ENCODE assay signal across 27 cellular contexts in the genomic region with DNA sequence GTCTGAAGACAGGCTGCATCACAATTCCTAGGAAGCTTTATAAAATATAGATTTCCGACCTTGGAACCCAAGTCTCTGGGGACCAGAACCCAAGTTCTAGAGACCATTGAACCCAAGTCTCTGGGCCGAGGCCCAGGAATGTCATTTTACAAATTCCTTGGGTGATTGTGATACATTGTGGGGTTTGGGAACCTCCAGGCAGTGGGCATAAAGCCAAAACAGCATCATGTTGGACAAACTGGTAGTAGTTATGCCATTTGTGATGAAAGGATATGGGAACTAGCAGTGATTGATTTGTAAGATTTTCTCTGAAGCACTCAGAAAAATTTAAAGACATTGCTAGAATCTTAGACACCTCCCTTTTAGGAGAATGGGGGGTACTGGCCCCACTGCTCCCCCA.
DNase-seq lines count a peak whose midpoint lies in the region; ATAC-seq, FAIRE-seq and TF ChIP-seq lines count a peak whose summit lies in the region.
"Had no signal": no experiment of that assay in that cellular context is flagged by ENCODE, and none has a peak within 500 bp of the region (broad histone marks: within the 10 kb centered on the region; RNA-seq: fewer than 3 reads in every experiment).

No MANE protein-coding gene starts in this region.

- POLR2A ChIA-PET in AG04450 (lab: Yijun Ruan, JAX), result no interaction called here

- FAIRE-seq in islet of Langerhans (lab: Jason Lieb, UNC) (peak; percentile 38), HTR-8/SVneo (lab: Jason Lieb, UNC) (no peak)
- FAIRE-seq: A549, endometrium had no signal

- no peak for TF ChIP-seq POLR2A in erythroblast (IDR thresholded peaks at IDR 0.05; ENCODE audit: low read length)

- TF ChIP-seq CTCF in AG04450 (IDR thresholded peaks at IDR 0.05; ENCODE audit: low read depth, low read length), result no peak
- TF ChIP-seq CTCF in brain microvascular endothelial cell (IDR thresholded peaks at IDR 0.05; ENCODE audit: low read depth, low read length, missing control alignments), result no peak

- CTCF ChIA-PET in AG04450 (lab: Charles Lee), result interaction anchor here (0.6 kb wide), 1 partner anchor 1727 kb away, joined by 3 read pairs; no protein-coding TSS in a partner anchor

- no peaks in the 10 kb centered on the region for H3K27me3 ChIP-seq in AG04450 (ENCODE audit: control insufficient read depth, insufficient read depth, low read length)
- H3K27me3 ChIP-seq in brain microvascular endothelial cell (replicated peaks), result no peaks in the 10 kb centered on the region
- H3K27me3 ChIP-seq: BLaER1 treated with 17β-estradiol and CSF1 and Interleukin-3, amounts not matched to agents 10 nM and 100 nM; right atrium auricular region; SJSA1; vagina had no signal

- ATAC-seq in HG02885 (IDR thresholded peaks at IDR 0.05; ENCODE audit: poor library complexity, unreplicated experiment), result no peak
- ATAC-seq: A549, left lobe of liver, Panc1 had no signal

- no peaks in the 10 kb centered on the region for H3K36me3 ChIP-seq in brain microvascular endothelial cell (replicated peaks)
- H3K36me3 ChIP-seq: right atrium auricular region, SJSA1, thoracic aorta, vagina had no signal

- DNase-seq in AG04450 (ENCODE audit: low read depth, low spot score) (no peak), HS-27A (ENCODE audit: low read depth) (peak; percentile 74), brain microvascular endothelial cell (no peak), NCI-H1417 treated with DMSO at 0.1 percent for 48 hours (lab: John Stamatoyannopoulos, UW) (no peak), HTR-8/SVneo (ENCODE audit: insufficient read length, low spot score) (no peak), erythroblast (lab: John Stamatoyannopoulos, UW) (no peak)
- DNase-seq: activated CD4-positive, alpha-beta T cell treated with anti-CD3 and anti-CD28 coated beads for 4 hours; activated naive CD4-positive, alpha-beta T cell treated with Interleukin-2 at 50 U/mL for 16 hours; activated T-cell treated with anti-CD3 and anti-CD28 coated beads, Interleukin-2, amount 50 U/mL, for 24 hours; central memory CD4-positive, alpha-beta T cell; KBM-7; NCI-H146; NCI-H510A treated with DMSO at 0.1 percent for 48 hours; NK-92 treated with Interleukin-12 subunit alpha and Interleukin-12 subunit beta, amount 100 ng/mL, for 24 hours; nucleus accumbens; stimulated activated naive CD4-positive, alpha-beta T cell treated with Interleukin-2 at 50 U/mL for 16 hours had no signal

- in situ Hi-C loops in brain microvascular endothelial cell (cut with HindIII; ENCODE audit: low pct_ligation_motif_present, low sequenced_read_pairs), result no loop called here

- peak overlapping the region; percentile 47 for H3K27ac ChIP-seq in AG04450 (ENCODE audit: low read depth, low read length)
- H3K27ac ChIP-seq in brain microvascular endothelial cell, result peak overlapping the region; percentile 65
- H3K27ac ChIP-seq: A549, right atrium auricular region, SJSA1, thoracic aorta, vagina had no signal

- H3K9me3 ChIP-seq in AG04450 (ENCODE audit: control insufficient read depth, insufficient read depth, low read length), result peaks cover 8% of the 10 kb centered on the region
- H3K9me3 ChIP-seq: A549, right atrium auricular region, SJSA1, thoracic aorta, vagina had no signal

- H3K4me3 ChIP-seq in AG04450 (ENCODE audit: low read depth, low read length) (no peak overlapping the region), brain microvascular endothelial cell (ENCODE audit: low read depth, low read length) (no peak overlapping the region)
- H3K4me3 ChIP-seq: A549; BLaER1 treated with 17β-estradiol and CSF1 and Interleukin-3, amounts not matched to agents 10 nM and 100 nM; right atrium auricular region; SJSA1; thoracic aorta; vagina had no signal
